Comparison of ENCODE assay signal across 8 cellular contexts in genomic region chr5:139197710-139198669, GRCh38. TPM values are rescaled to one million over a fixed set of nuclear protein-coding genes. Genes with fewer than 3 reads are reported as not detected.
DNase-seq lines count a peak whose midpoint lies in the region; ATAC-seq and TF ChIP-seq lines count a peak whose summit lies in the region.

TSS of gene SIL1 (minus strand) at chr5:139198368. CDS start at chr5:139127843, 70,525 bp downstream.

- no peaks in the 10 kb centered on the region for H3K27me3 ChIP-seq in H7 (ENCODE audit: control insufficient read depth, insufficient read depth, low read length)

- H3K27me3 Mint-ChIP-seq in natural killer cell (ENCODE audit: low read depth in 2 of 2): no peaks in the 10 kb centered on the region

- H3K36me3 Mint-ChIP-seq in natural killer cell: no peaks in the 10 kb centered on the region

- ATAC-seq in natural killer cell: peak; percentile 98 to 99 (median 98)

- peak within 1 kb of the TSS; percentile 62 for H3K4me3 ChIP-seq in H7 (ENCODE audit: insufficient read depth, low read depth, low read length)

- TF ChIP-seq POLR2A in Raji (IDR thresholded peaks at IDR 0.05; ENCODE audit: insufficient read depth, low read depth, low read length): peak; percentile 89

- peak within 1 kb of the TSS; percentile 90 for H3K4me3 Mint-ChIP-seq in natural killer cell

- peak; percentile 96 for DNase-seq in ELF-1 (ENCODE audit: low read depth, low spot score)
- peak; percentile 98 for DNase-seq in H7
- peak; percentile 92 for DNase-seq in M059J (ENCODE audit: low read depth)
- DNase-seq in activated T-helper 9 cell treated with anti-CD3 and anti-CD28 coated beads, Interleukin-2, amount 50 U/mL, for 16 hours (ENCODE audit: low read depth): peak; percentile 97
- peak; percentile 85 for DNase-seq in fibroblast of peridontal ligament (ENCODE audit: extremely low read depth)
- peak; percentile 91 for DNase-seq in natural killer cell
- DNase-seq in stimulated activated naive CD4-positive, alpha-beta T cell (lab: John Stamatoyannopoulos, UW): peak; percentile 87 to 95 (median 94)

- no peak for TF ChIP-seq CTCF in natural killer cell (IDR thresholded peaks at IDR 0.05)

- no peaks in the 10 kb centered on the region for H3K9me3 Mint-ChIP-seq in natural killer cell

- H3K27ac Mint-ChIP-seq in natural killer cell: peak within 1 kb of the TSS; percentile 92 to 93

- H3K36me3 ChIP-seq in H7 (replicated peaks; ENCODE audit: control insufficient read depth, insufficient read depth, low read length): no peaks in the 10 kb centered on the region

- H3K4me1 Mint-ChIP-seq in natural killer cell: peaks cover 21 to 23% of the 10 kb centered on the region in 2 donors

- intact Hi-C loops in natural killer cell (cut with micrococcal nuclease): loop anchor here (10.0 kb wide), 1 partner anchor 623 kb away; the partner anchor contains the start of gene HSPA9

RNA-seq across cellular contexts. Expression of gene SIL1, which starts in this region (rescaled TPM):
- total RNA-seq in H7 (2014; rRNA removed; shearing (Covaris generic)): 14.8 and 17.4 TPM in 2 replicates
- total RNA-seq in M059J (2014; rRNA removed; shearing (Covaris generic)): 50.8 and 61.5 TPM in 2 replicates
- 10 to 100 TPM; 16.9 to 22.5 (median 22.4) TPM for total RNA-seq in natural killer cell

Comparison
In these comparisons a context has a peak if more than half of its experiments do, and no peak if none do; other contexts are left out.
1. Peak in every context shown above with its lines: DNase-seq, ATAC-seq and H3K4me3 ChIP-seq.